ENCODE assay signal across 8 cellular contexts in the genomic region with DNA sequence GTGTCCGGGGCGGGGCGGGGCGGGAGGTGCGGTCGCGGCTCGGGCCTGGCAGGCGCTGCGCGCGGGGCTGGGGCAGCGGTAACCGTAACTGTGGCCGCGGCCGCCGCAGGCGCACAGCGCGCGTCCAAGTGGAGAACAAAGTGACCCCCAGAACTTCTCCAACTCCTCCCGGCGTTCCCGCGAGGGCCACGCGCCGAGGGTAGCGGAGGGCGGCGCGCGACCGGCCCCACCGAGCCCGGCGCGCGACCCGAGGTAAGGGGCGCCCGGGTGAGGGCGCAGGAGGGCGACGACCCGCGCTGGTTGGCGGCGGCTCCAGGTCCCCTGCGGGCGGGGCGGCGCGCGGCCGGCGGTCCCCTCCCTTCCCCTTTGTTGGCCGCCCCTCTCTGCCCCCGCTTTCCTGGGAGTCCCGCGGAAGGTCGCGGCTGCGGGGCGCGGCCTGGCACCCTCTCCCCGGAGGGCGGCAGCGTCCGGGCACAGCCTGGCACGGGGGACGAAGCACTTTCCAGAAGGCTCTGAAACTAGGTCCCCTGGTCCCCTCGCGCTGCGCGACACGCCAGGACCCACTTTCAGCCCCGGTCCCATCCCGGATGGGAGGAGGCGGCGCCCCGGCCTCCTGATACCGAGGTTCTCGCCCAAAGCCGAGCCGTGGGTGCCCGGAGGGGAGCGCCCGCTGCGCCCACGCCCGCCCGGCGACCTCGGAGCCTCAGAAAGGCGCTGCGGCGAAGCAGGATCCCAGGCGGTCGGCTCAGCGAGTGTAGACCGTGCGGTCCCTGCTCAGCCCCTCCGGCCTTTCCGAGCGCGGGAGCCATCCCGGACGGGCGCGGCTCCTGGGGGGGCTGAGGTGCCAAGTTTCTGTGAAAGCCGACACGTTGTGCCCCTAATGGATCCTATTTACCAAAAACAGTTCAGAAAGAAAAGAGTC. TPM values are rescaled to one million over a fixed set of nuclear protein-coding genes. Genes with fewer than 3 reads are reported as not detected.
DNase-seq lines count a peak whose midpoint lies in the region; ATAC-seq lines count a peak whose summit lies in the region.

A gene (plus strand): TSS at position 75 of the 922 bp plus-strand sequence. CDS start 133,909 bp downstream, outside the sequence.

- H2AK5ac ChIP-seq in mesenchymal stem cell (ENCODE audit: low read length, severe bottlenecking): no peak within 1 kb of the TSS

- H3K23ac ChIP-seq in mesenchymal stem cell (ENCODE audit: low read length in 2 of 2): peak within 1 kb of the TSS in 1 of 2 experiments; percentile 89

- H3K14ac ChIP-seq in mesenchymal stem cell (ENCODE audit: low read length in 2 of 2): peak within 1 kb of the TSS in 1 of 2 experiments; percentile 72

- H3K27ac ChIP-seq in SK-N-MC: no peak within 1 kb of the TSS
- H3K27ac ChIP-seq in duodenal mucosa (ENCODE audit: low read depth, low read length): no peak within 1 kb of the TSS
- no peak within 1 kb of the TSS for H3K27ac ChIP-seq in mesenchymal stem cell (ENCODE audit: low read length, poor library complexity, severe bottlenecking)

- H3K4me1 ChIP-seq in duodenal mucosa (ENCODE audit: control insufficient read depth in 1 of 2, insufficient read depth in 2 of 2, low read length in 2 of 2): peaks cover 10 to 21% of the 10 kb centered on the region in 2 donors
- peaks cover 14% of the 10 kb centered on the region for H3K4me1 ChIP-seq in mesenchymal stem cell (ENCODE audit: control insufficient read depth, insufficient read depth, low read depth, low read length)

- H4K8ac ChIP-seq in mesenchymal stem cell (ENCODE audit: low read length): peak within 1 kb of the TSS; percentile 75

- no peaks in the 10 kb centered on the region for H3K27me3 ChIP-seq in duodenal mucosa (ENCODE audit: control insufficient read depth in 1 of 2, insufficient read depth in 2 of 2, low read length in 2 of 2)
- peaks cover 9 to 10% of the 10 kb centered on the region in 2 experiments for H3K27me3 ChIP-seq in mesenchymal stem cell (ENCODE audit: control insufficient read depth in 1 of 2, insufficient read depth in 1 of 2, low read length in 2 of 2)

- peak; percentile 73 for ATAC-seq in stimulated activated effector memory CD8-positive, alpha-beta T cell treated with anti-CD3 and anti-CD28 coated beads, Interleukin-12 subunit alpha, Interleukin-12 subunit beta, amount 100 ng/mL, for 72 hours
- ATAC-seq in HG02938 (IDR thresholded peaks at IDR 0.05; ENCODE audit: unreplicated experiment): no peak

- peak within 1 kb of the TSS in 1 of 2 experiments; percentile 29 for H2BK12ac ChIP-seq in mesenchymal stem cell (ENCODE audit: low read length in 2 of 2)

- H3K4me2 ChIP-seq in mesenchymal stem cell (ENCODE audit: low read length, poor library complexity, severe bottlenecking): peak within 1 kb of the TSS; percentile 100

- H3K4me1 Mint-ChIP-seq in stimulated activated effector memory CD8-positive, alpha-beta T cell treated with anti-CD3 and anti-CD28 coated beads, Interleukin-12 subunit alpha, Interleukin-12 subunit beta, amount 100 ng/mL, for 72 hours: peaks cover 7% of the 10 kb centered on the region

- H3K36me3 Mint-ChIP-seq in stimulated activated effector memory CD8-positive, alpha-beta T cell treated with anti-CD3 and anti-CD28 coated beads, Interleukin-12 subunit alpha, Interleukin-12 subunit beta, amount 100 ng/mL, for 72 hours: no peaks in the 10 kb centered on the region

- peak; percentile 74 for DNase-seq in NCI-H82 (lab: John Stamatoyannopoulos, UW)
- no peak for DNase-seq in NCI-H82 treated with DMSO at 0.1 percent for 48 hours (lab: John Stamatoyannopoulos, UW; ENCODE audit: unreplicated experiment)
- no peak for DNase-seq in SK-N-MC (ENCODE audit: low read depth, low spot score)
- DNase-seq in mesenchymal stem cell: peak; percentile 20
- DNase-seq in stimulated activated effector memory CD8-positive, alpha-beta T cell treated with anti-CD3 and anti-CD28 coated beads, Interleukin-12 subunit alpha, Interleukin-12 subunit beta, amount 100 ng/mL, for 72 hours (ENCODE audit: low spot score in 2 of 2): peak; percentile 22 to 71
- no peak for DNase-seq in NCI-H1694 (lab: John Stamatoyannopoulos, UW)

- peak within 1 kb of the TSS; percentile 57 to 74 for H3K18ac ChIP-seq in mesenchymal stem cell (ENCODE audit: low read depth in 1 of 2, low read length in 2 of 2)

- H3K4me3 ChIP-seq in SK-N-MC: peak within 1 kb of the TSS; percentile 87
- peak within 1 kb of the TSS; percentile 80 to 81 for H3K4me3 ChIP-seq in duodenal mucosa (ENCODE audit: low read depth in 1 of 2, low read length in 2 of 2)
- H3K4me3 ChIP-seq in mesenchymal stem cell (ENCODE audit: insufficient read depth in 1 of 2, low read depth in 1 of 2, low read length in 2 of 2): peak within 1 kb of the TSS; percentile 74 to 83

- no peak within 1 kb of the TSS for H2BK120ac ChIP-seq in mesenchymal stem cell (ENCODE audit: low read depth, low read length)

- H3K4ac ChIP-seq in mesenchymal stem cell (ENCODE audit: low read depth in 1 of 2, low read length in 2 of 2): peak within 1 kb of the TSS in 1 of 2 experiments; percentile 82

- no peaks in the 10 kb centered on the region for H3K9me3 Mint-ChIP-seq in stimulated activated effector memory CD8-positive, alpha-beta T cell treated with anti-CD3 and anti-CD28 coated beads, Interleukin-12 subunit alpha, Interleukin-12 subunit beta, amount 100 ng/mL, for 72 hours

- WGBS in mesenchymal stem cell: under 1% methylated on average over 66 of the region's 114 CpGs

- H3K36me3 ChIP-seq in SK-N-MC (ENCODE audit: insufficient read depth, low read length) (no peaks in the 10 kb centered on the region), duodenal mucosa (ENCODE audit: control insufficient read depth in 1 of 2, insufficient read depth in 2 of 2, low read length in 2 of 2) (no peaks in the 10 kb centered on the region), mesenchymal stem cell (ENCODE audit: control insufficient read depth in 1 of 2, insufficient read depth in 2 of 2, low read depth in 1 of 2, low read length in 2 of 2) (no peaks in the 10 kb centered on the region)

- H3K27ac Mint-ChIP-seq in stimulated activated effector memory CD8-positive, alpha-beta T cell treated with anti-CD3 and anti-CD28 coated beads, Interleukin-12 subunit alpha, Interleukin-12 subunit beta, amount 100 ng/mL, for 72 hours: no peak within 1 kb of the TSS

- no peaks in the 10 kb centered on the region for H3K79me1 ChIP-seq in mesenchymal stem cell (replicated peaks; ENCODE audit: low read length, poor library complexity, severe bottlenecking)

- no peak within 1 kb of the TSS for H4K91ac ChIP-seq in mesenchymal stem cell (ENCODE audit: low read length)

- H2AFZ ChIP-seq in mesenchymal stem cell (ENCODE audit: low read depth, low read length): peak within 1 kb of the TSS; percentile 78

- H2BK15ac ChIP-seq in mesenchymal stem cell (ENCODE audit: low read depth, poor library complexity, severe bottlenecking): peak within 1 kb of the TSS; percentile 57

- peak within 1 kb of the TSS; percentile 63 for H3K4me3 Mint-ChIP-seq in stimulated activated effector memory CD8-positive, alpha-beta T cell treated with anti-CD3 and anti-CD28 coated beads, Interleukin-12 subunit alpha, Interleukin-12 subunit beta, amount 100 ng/mL, for 72 hours

- H3K9ac ChIP-seq in SK-N-MC (ENCODE audit: insufficient read length) (peak within 1 kb of the TSS; percentile 48), duodenal mucosa (ENCODE audit: low read depth in 1 of 2, low read length in 2 of 2) (peak within 1 kb of the TSS; percentile 71 to 81), mesenchymal stem cell (ENCODE audit: low read length) (peak within 1 kb of the TSS; percentile 70)

- H3K9me3 ChIP-seq in SK-N-MC (ENCODE audit: low read depth, low read length): no peaks in the 10 kb centered on the region
- H3K9me3 ChIP-seq in duodenal mucosa (ENCODE audit: control insufficient read depth in 1 of 2, low read length in 2 of 2): no peaks in the 10 kb centered on the region
- H3K9me3 ChIP-seq in mesenchymal stem cell (ENCODE audit: control insufficient read depth, low read length): no peaks in the 10 kb centered on the region

- H2BK5ac ChIP-seq in mesenchymal stem cell (ENCODE audit: low read depth, low read length, poor library complexity, severe bottlenecking): no peak within 1 kb of the TSS

RNA-seq across cellular contexts. Expression of the gene that starts here (rescaled TPM):
- polyA plus RNA-seq in mesenchymal stem cell (2013, experiment 1 of 2): 4.8 TPM
- 4.5 TPM for polyA plus RNA-seq in mesenchymal stem cell (2013, experiment 2 of 2)

Comparison
In these comparisons a context has a peak if more than half of its experiments do, and no peak if none do; other contexts are left out.
1. DNase-seq: peak in NCI-H82 (single experiment), mesenchymal stem cell (single experiment) and stimulated activated effector memory CD8-positive, alpha-beta T cell treated with anti-CD3 and anti-CD28 coated beads, Interleukin-12 subunit alpha, Interleukin-12 subunit beta, amount 100 ng/mL, for 72 hours (2 of 2); none in NCI-H82 treated with DMSO at 0.1 percent for 48 hours (single experiment), SK-N-MC (single experiment) and NCI-H1694 (single experiment).
2. Peak in every context shown above with its lines, with median percentiles within 50 percentile points of each other: H3K4me3 ChIP-seq and H3K9ac ChIP-seq.